ENCODE assay signal across 11 cellular contexts in genomic region chr20:37567671-37568588, GRCh38.
DNase-seq lines count a peak whose midpoint lies in the region; ATAC-seq and TF ChIP-seq lines count a peak whose summit lies in the region.
"Had no signal": no experiment of that assay in that cellular context is flagged by ENCODE, and none has a peak within 500 bp of the region (broad histone marks: within the 10 kb centered on the region; RNA-seq: fewer than 3 reads in every experiment).

No MANE protein-coding gene starts in this region.

- H3K9me3 ChIP-seq in iPS-15b (ENCODE audit: control insufficient read depth, insufficient read depth, low read length), result no peaks in the 10 kb centered on the region

- no peak for ATAC-seq in GM18502 (IDR thresholded peaks at IDR 0.05; ENCODE audit: poor library complexity, unreplicated experiment)
- ATAC-seq in HG02870 (IDR thresholded peaks at IDR 0.05; ENCODE audit: unreplicated experiment), result no peak
- no peak for ATAC-seq in GM21529 (IDR thresholded peaks at IDR 0.05; ENCODE audit: unreplicated experiment)
- ATAC-seq: SK-N-SH treated with all-trans-retinoic acid at 6 μM for 48 hours had no signal

- POLR2A ChIA-PET in HEK293T (lab: Yijun Ruan, JAX), result no interaction called here

- H3K4me3 ChIP-seq in iPS-15b (ENCODE audit: low read depth, low read length), result peak overlapping the region; percentile 43

- DNase-seq in COLO829 (ENCODE audit: low spot score) (peak; percentile 81), HEK293T (ENCODE audit: extremely low spot score) (peak; percentile 34), NCI-H82 (lab: John Stamatoyannopoulos, UW) (peak; percentile 71)
- no peak for DNase-seq in activated T-cell treated with anti-CD3 and anti-CD28 coated beads, Interleukin-2, amount 50 U/mL, for 48 hours
- DNase-seq: mesenchymal stem cell; stimulated activated CD4-positive, alpha-beta T cell treated with anti-CD3 and anti-CD28 coated beads, Interleukin-4, amount 100 ng/mL, for 1 hour had no signal

- H3K4me1 ChIP-seq in iPS-15b (ENCODE audit: control insufficient read depth, insufficient read depth, low read length), result peaks cover 10% of the 10 kb centered on the region

- H3K27me3 ChIP-seq in iPS-15b (ENCODE audit: control insufficient read depth, insufficient read depth, low read length), result peaks cover 12% of the 10 kb centered on the region

- H3K36me3 ChIP-seq in iPS-15b (ENCODE audit: control insufficient read depth, insufficient read depth, low read length), result no peaks in the 10 kb centered on the region

- H3K9ac ChIP-seq in iPS-15b (ENCODE audit: low read depth, low read length), result no peak overlapping the region

- CTCF ChIA-PET in HEK293T (lab: Yijun Ruan, JAX), result no interaction called here

TF ChIP-seq in HEK293T, 16 proteins besides CTCF, POLR2A, EP300 and RAD21:
- TF ChIP-seq ZNF384 (IDR thresholded peaks at IDR 0.05) (no peak), ARNT (IDR thresholded peaks at IDR 0.05) (no peak), FOXA1 (IDR thresholded peaks at IDR 0.05) (no peak), FOXM1 (IDR thresholded peaks at IDR 0.05; ENCODE audit: borderline replicate concordance) (no peak), PKNOX1 (IDR thresholded peaks at IDR 0.05) (no peak), ELF4 (IDR thresholded peaks at IDR 0.05) (no peak), LEF1 (IDR thresholded peaks at IDR 0.05; ENCODE audit: borderline replicate concordance) (no peak), SP1 (IDR thresholded peaks at IDR 0.05) (no peak), L3MBTL2 (conservative IDR thresholded peaks at IDR 0.05) (no peak), FOXK2 (IDR thresholded peaks at IDR 0.05) (no peak), TARDBP (IDR thresholded peaks at IDR 0.05) (no peak)

Comparison
In these comparisons a context has a peak if more than half of its experiments do, and no peak if none do; other contexts are left out.
1. DNase-seq: peak in COLO829 (single experiment), HEK293T (single experiment) and NCI-H82 (single experiment); none in activated T-cell treated with anti-CD3 and anti-CD28 coated beads, Interleukin-2, amount 50 U/mL, for 48 hours (0 of 2).